ENCODE assay signal across 17 cellular contexts in the genomic region with DNA sequence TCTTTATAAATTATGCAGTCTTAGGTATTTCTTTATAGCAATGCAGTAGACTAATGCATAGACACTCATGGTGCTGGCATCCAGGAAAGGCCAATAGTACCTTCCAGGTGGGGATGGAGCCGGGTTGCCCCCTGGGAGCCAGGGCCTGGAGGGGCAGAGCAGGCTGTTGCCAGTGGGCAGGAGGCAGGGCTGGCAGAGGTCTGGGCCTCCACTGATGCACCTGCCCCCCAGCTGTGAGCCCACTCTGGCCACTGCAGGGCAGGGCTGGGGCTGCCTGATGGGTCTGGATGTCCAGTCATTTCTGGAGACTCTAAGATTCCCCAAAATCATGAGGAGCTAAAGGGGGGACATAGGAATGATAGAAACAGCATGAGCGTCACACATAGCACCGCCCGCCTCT.
DNase-seq lines count a peak whose midpoint lies in the region; TF ChIP-seq lines count a peak whose summit lies in the region.
"Had no signal": no experiment of that assay in that cellular context is flagged by ENCODE, and none has a peak within 500 bp of the region (broad histone marks: within the 10 kb centered on the region; RNA-seq: fewer than 3 reads in every experiment).

No MANE protein-coding gene starts in this region.

- CTCF ChIA-PET in CD4-positive, alpha-beta memory T cell (lab: Charles Lee; ENCODE audit: partially characterized antibody), result no interaction called here

- H3K27me3 ChIP-seq in BLaER1, result no peaks in the 10 kb centered on the region
- H3K27me3 ChIP-seq in mesenchymal stem cell (ENCODE audit: control insufficient read depth in 1 of 2, insufficient read depth in 1 of 2, low read length in 2 of 2), result peaks cover 52 to 64% of the 10 kb centered on the region in 2 experiments
- peaks cover 44% of the 10 kb centered on the region for H3K27me3 ChIP-seq in osteoblast (ENCODE audit: insufficient read depth, low read length)
- H3K27me3 ChIP-seq in CD4-positive, alpha-beta memory T cell (ENCODE audit: insufficient read depth, low read length), result peaks cover 6% of the 10 kb centered on the region

- POLR2A ChIA-PET in CD4-positive, alpha-beta memory T cell (lab: Charles Lee; ENCODE audit: partially characterized antibody), result no interaction called here

- H3K27me3 Mint-ChIP-seq in CD4-positive, alpha-beta memory T cell, result peaks cover 15 to 22% of the 10 kb centered on the region in 2 donors

- H3K4me1 ChIP-seq in BLaER1 (peaks cover 90% of the 10 kb centered on the region), mesenchymal stem cell (ENCODE audit: control insufficient read depth, insufficient read depth, low read depth, low read length) (no peaks in the 10 kb centered on the region), osteoblast (ENCODE audit: insufficient read depth, low read length) (no peaks in the 10 kb centered on the region)
- no peaks in the 10 kb centered on the region for H3K4me1 ChIP-seq in CD4-positive, alpha-beta memory T cell (ENCODE audit: insufficient read depth, low read length)
- H3K4me1 ChIP-seq: A549 had no signal

- H3K27ac Mint-ChIP-seq in CD4-positive, alpha-beta memory T cell, result no peak overlapping the region
- H3K27ac Mint-ChIP-seq: B cell; CD14-positive monocyte; CD4-positive, CD25-positive, alpha-beta regulatory T cell; CD8-positive, alpha-beta T cell had no signal

- H4K20me1 ChIP-seq in BLaER1 (no peaks in the 10 kb centered on the region), osteoblast (ENCODE audit: insufficient read depth, low read length) (no peaks in the 10 kb centered on the region)

- H3K4me1 Mint-ChIP-seq in CD4-positive, alpha-beta memory T cell, result no peaks in the 10 kb centered on the region
- H3K4me1 Mint-ChIP-seq: B cell; CD14-positive monocyte; CD4-positive, CD25-positive, alpha-beta regulatory T cell had no signal

- no peak overlapping the region for H3K4me3 Mint-ChIP-seq in CD4-positive, alpha-beta memory T cell
- H3K4me3 Mint-ChIP-seq: B cell; CD14-positive monocyte; CD4-positive, CD25-positive, alpha-beta regulatory T cell; CD8-positive, alpha-beta T cell had no signal

- H3K79me1 ChIP-seq in mesenchymal stem cell (replicated peaks; ENCODE audit: low read length, poor library complexity, severe bottlenecking), result no peaks in the 10 kb centered on the region

- no peak overlapping the region for H4K8ac ChIP-seq in mesenchymal stem cell (ENCODE audit: low read length)

- no peak overlapping the region for H2AK5ac ChIP-seq in mesenchymal stem cell (ENCODE audit: low read length, severe bottlenecking)

- 86% methylated on average over 4 of the region's 4 CpGs for WGBS in mesenchymal stem cell

- H2BK5ac ChIP-seq in mesenchymal stem cell (ENCODE audit: low read depth, low read length, poor library complexity, severe bottlenecking), result no peak overlapping the region

- peak overlapping the region; percentile 42 for H3K4me2 ChIP-seq in BLaER1
- H3K4me2 ChIP-seq in mesenchymal stem cell (ENCODE audit: low read length, poor library complexity, severe bottlenecking), result no peak overlapping the region
- H3K4me2 ChIP-seq in osteoblast (ENCODE audit: insufficient read depth, low read length), result no peak overlapping the region
- H3K4me2 ChIP-seq: A549 had no signal

- H3K79me2 ChIP-seq in osteoblast (ENCODE audit: insufficient read depth, low read length), result no peaks in the 10 kb centered on the region

- H3K14ac ChIP-seq in mesenchymal stem cell (ENCODE audit: low read length in 2 of 2), result no peak overlapping the region

- H2BK120ac ChIP-seq in mesenchymal stem cell (ENCODE audit: low read depth, low read length), result no peak overlapping the region

- H3K36me3 Mint-ChIP-seq in CD4-positive, alpha-beta memory T cell, result no peaks in the 10 kb centered on the region
- H3K36me3 Mint-ChIP-seq: CD14-positive monocyte; CD4-positive, CD25-positive, alpha-beta regulatory T cell; CD8-positive, alpha-beta T cell had no signal

- no peak overlapping the region for H3K9ac ChIP-seq in BLaER1
- H3K9ac ChIP-seq in mesenchymal stem cell (ENCODE audit: low read length), result no peak overlapping the region

- H3K36me3 ChIP-seq in BLaER1 (no peaks in the 10 kb centered on the region), mesenchymal stem cell (ENCODE audit: control insufficient read depth in 1 of 2, insufficient read depth in 2 of 2, low read depth in 1 of 2, low read length in 2 of 2) (no peaks in the 10 kb centered on the region), osteoblast (ENCODE audit: insufficient read depth, low read length) (no peaks in the 10 kb centered on the region)
- H3K36me3 ChIP-seq in CD4-positive, alpha-beta memory T cell (ENCODE audit: insufficient read depth, low read length), result no peaks in the 10 kb centered on the region

- H2BK15ac ChIP-seq in mesenchymal stem cell (ENCODE audit: low read depth, poor library complexity, severe bottlenecking), result no peak overlapping the region

- intact Hi-C loops in CD4-positive, alpha-beta memory T cell (cut with micrococcal nuclease), result no loop called here

- H3K9me3 ChIP-seq in BLaER1 (peaks cover 30% of the 10 kb centered on the region), mesenchymal stem cell (ENCODE audit: control insufficient read depth, low read length) (peaks cover 21% of the 10 kb centered on the region), osteoblast (ENCODE audit: low read depth, low read length) (peaks cover 10% of the 10 kb centered on the region)
- H3K9me3 ChIP-seq in CD4-positive, alpha-beta memory T cell (ENCODE audit: control insufficient read depth in 1 of 2, low read length in 2 of 2), result no peaks in the 10 kb centered on the region

- no peak overlapping the region for H3K4ac ChIP-seq in mesenchymal stem cell (ENCODE audit: low read depth in 1 of 2, low read length in 2 of 2)

- H2AFZ ChIP-seq in mesenchymal stem cell (ENCODE audit: low read depth, low read length) (no peak overlapping the region), osteoblast (ENCODE audit: low read length) (no peak overlapping the region)

- H3K18ac ChIP-seq in mesenchymal stem cell (ENCODE audit: low read depth in 1 of 2, low read length in 2 of 2), result no peak overlapping the region

- no peak overlapping the region for H3K23ac ChIP-seq in mesenchymal stem cell (ENCODE audit: low read length in 2 of 2)

- H3K9me3 Mint-ChIP-seq in CD4-positive, alpha-beta memory T cell, result peaks cover 0 to 20% (median 7%) of the 10 kb centered on the region in 8 donors
- H3K9me3 Mint-ChIP-seq: CD8-positive, alpha-beta T cell had no signal

- H3K4me3 ChIP-seq in BLaER1, result no peak overlapping the region
- no peak overlapping the region for H3K4me3 ChIP-seq in mesenchymal stem cell (ENCODE audit: insufficient read depth in 1 of 2, low read depth in 1 of 2, low read length in 2 of 2)
- no peak overlapping the region for H3K4me3 ChIP-seq in osteoblast (ENCODE audit: insufficient read depth, low read length)
- H3K4me3 ChIP-seq in CD4-positive, alpha-beta memory T cell (ENCODE audit: low read length in 2 of 2), result no peak overlapping the region
- H3K4me3 ChIP-seq: A549 had no signal

- peak overlapping the region; percentile 20 for H4K91ac ChIP-seq in mesenchymal stem cell (ENCODE audit: low read length)

- no peak for TF ChIP-seq CTCF in osteoblast (IDR thresholded peaks at IDR 0.05; ENCODE audit: extremely low read depth, low read depth, low read length)

- no peak overlapping the region for H2BK12ac ChIP-seq in mesenchymal stem cell (ENCODE audit: low read length in 2 of 2)

- DNase-seq in mesenchymal stem cell, result no peak
- peak; percentile 76 for DNase-seq in osteoblast (ENCODE audit: insufficient read length, low spot score, missing footprints)
- no peak for DNase-seq in CD4-positive, alpha-beta memory T cell
- no peak for DNase-seq in stimulated activated naive CD4-positive, alpha-beta T cell treated with Interleukin-2 at 50 U/mL for 16 hours (lab: John Stamatoyannopoulos, UW)
- DNase-seq: AML-193; C1 segment of cervical spinal cord; Caco-2; Calu3; CD4-positive, CD25-positive, alpha-beta regulatory T cell; CD8-positive, alpha-beta T cell; DMS79 treated with DMSO at 0.1 percent for 48 hours; GF-D8 had no signal

- H3K27ac ChIP-seq in BLaER1 (peak overlapping the region; percentile 68), mesenchymal stem cell (ENCODE audit: low read length, poor library complexity, severe bottlenecking) (no peak overlapping the region), osteoblast (ENCODE audit: low read depth, low read length) (no peak overlapping the region)
- no peak overlapping the region for H3K27ac ChIP-seq in CD4-positive, alpha-beta memory T cell (ENCODE audit: low read depth, low read length)
- H3K27ac ChIP-seq: 22Rv1, A549 had no signal
